Comparison of ENCODE assay signal across 1 cellular context in genomic region chr5:11524188-11524587, GRCh38.
TF ChIP-seq lines count a peak whose summit lies in the region.

No MANE protein-coding gene starts in this region.

TF ChIP-seq in GM23338, 12 proteins besides CTCF, POLR2A, EP300 and RAD21:
- TF ChIP-seq NANOG (IDR thresholded peaks at IDR 0.05; ENCODE audit: borderline replicate concordance) = no peak
- TF ChIP-seq JUNB (IDR thresholded peaks at IDR 0.05; ENCODE audit: unreplicated experiment) = no peak
- no peak for TF ChIP-seq CREB1 (CRISPR knock-in tag; IDR thresholded peaks at IDR 0.05; ENCODE audit: low read depth)
- no peak for TF ChIP-seq ZNF114 (CRISPR knock-in tag; IDR thresholded peaks at IDR 0.05)
- TF ChIP-seq, protein P1, sequence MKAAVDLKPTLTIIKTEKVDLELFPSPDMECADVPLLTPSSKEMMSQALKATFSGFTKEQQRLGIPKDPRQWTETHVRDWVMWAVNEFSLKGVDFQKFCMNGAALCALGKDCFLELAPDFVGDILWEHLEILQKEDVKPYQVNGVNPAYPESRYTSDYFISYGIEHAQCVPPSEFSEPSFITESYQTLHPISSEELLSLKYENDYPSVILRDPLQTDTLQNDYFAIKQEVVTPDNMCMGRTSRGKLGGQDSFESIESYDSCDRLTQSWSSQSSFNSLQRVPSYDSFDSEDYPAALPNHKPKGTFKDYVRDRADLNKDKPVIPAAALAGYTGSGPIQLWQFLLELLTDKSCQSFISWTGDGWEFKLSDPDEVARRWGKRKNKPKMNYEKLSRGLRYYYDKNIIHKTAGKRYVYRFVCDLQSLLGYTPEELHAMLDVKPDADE (IDR thresholded peaks at IDR 0.05) = no peak
- no peak for TF ChIP-seq EZH2 (IDR thresholded peaks at IDR 0.05; ENCODE audit: low read depth, unreplicated experiment)
- TF ChIP-seq EZH2phosphoT487 (IDR thresholded peaks at IDR 0.05; ENCODE audit: unreplicated experiment) = no peak
- no peak for TF ChIP-seq STAT1 (IDR thresholded peaks at IDR 0.05; ENCODE audit: unreplicated experiment)
- TF ChIP-seq REST (IDR thresholded peaks at IDR 0.05; ENCODE audit: unreplicated experiment) = no peak
- TF ChIP-seq, protein P2, sequence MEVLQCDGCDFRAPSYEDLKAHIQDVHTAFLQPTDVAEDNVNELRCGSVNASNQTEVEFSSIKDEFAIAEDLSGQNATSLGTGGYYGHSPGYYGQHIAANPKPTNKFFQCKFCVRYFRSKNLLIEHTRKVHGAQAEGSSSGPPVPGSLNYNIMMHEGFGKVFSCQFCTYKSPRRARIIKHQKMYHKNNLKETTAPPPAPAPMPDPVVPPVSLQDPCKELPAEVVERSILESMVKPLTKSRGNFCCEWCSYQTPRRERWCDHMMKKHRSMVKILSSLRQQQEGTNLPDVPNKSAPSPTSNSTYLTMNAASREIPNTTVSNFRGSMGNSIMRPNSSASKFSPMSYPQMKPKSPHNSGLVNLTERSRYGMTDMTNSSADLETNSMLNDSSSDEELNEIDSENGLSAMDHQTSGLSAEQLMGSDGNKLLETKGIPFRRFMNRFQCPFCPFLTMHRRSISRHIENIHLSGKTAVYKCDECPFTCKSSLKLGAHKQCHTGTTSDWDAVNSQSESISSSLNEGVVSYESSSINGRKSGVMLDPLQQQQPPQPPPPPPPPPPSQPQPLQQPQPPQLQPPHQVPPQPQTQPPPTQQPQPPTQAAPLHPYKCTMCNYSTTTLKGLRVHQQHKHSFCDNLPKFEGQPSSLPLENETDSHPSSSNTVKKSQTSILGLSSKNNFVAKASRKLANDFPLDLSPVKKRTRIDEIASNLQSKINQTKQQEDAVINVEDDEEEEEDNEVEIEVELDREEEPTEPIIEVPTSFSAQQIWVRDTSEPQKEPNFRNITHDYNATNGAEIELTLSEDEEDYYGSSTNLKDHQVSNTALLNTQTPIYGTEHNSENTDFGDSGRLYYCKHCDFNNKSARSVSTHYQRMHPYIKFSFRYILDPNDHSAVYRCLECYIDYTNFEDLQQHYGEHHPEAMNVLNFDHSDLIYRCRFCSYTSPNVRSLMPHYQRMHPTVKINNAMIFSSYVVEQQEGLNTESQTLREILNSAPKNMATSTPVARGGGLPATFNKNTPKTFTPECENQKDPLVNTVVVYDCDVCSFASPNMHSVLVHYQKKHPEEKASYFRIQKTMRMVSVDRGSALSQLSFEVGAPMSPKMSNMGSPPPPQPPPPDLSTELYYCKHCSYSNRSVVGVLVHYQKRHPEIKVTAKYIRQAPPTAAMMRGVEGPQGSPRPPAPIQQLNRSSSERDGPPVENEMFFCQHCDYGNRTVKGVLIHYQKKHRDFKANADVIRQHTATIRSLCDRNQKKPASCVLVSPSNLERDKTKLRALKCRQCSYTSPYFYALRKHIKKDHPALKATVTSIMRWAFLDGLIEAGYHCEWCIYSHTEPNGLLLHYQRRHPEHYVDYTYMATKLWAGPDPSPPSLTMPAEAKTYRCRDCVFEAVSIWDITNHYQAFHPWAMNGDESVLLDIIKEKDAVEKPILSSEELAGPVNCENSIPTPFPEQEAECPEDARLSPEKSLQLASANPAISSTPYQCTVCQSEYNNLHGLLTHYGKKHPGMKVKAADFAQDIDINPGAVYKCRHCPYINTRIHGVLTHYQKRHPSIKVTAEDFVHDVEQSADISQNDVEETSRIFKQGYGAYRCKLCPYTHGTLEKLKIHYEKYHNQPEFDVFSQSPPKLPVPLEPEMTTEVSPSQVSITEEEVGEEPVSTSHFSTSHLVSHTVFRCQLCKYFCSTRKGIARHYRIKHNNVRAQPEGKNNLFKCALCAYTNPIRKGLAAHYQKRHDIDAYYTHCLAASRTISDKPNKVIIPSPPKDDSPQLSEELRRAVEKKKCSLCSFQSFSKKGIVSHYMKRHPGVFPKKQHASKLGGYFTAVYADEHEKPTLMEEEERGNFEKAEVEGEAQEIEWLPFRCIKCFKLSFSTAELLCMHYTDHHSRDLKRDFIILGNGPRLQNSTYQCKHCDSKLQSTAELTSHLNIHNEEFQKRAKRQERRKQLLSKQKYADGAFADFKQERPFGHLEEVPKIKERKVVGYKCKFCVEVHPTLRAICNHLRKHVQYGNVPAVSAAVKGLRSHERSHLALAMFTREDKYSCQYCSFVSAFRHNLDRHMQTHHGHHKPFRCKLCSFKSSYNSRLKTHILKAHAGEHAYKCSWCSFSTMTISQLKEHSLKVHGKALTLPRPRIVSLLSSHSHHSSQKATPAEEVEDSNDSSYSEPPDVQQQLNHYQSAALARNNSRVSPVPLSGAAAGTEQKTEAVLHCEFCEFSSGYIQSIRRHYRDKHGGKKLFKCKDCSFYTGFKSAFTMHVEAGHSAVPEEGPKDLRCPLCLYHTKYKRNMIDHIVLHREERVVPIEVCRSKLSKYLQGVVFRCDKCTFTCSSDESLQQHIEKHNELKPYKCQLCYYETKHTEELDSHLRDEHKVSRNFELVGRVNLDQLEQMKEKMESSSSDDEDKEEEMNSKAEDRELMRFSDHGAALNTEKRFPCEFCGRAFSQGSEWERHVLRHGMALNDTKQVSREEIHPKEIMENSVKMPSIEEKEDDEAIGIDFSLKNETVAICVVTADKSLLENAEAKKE (CRISPR knock-in tag; IDR thresholded peaks at IDR 0.05) = no peak
- TF ChIP-seq POLR2AphosphoS5 (IDR thresholded peaks at IDR 0.05; ENCODE audit: low read depth) = no peak
- no peak for TF ChIP-seq ZNF331 (CRISPR knock-in tag; IDR thresholded peaks at IDR 0.05; ENCODE audit: low read depth)
